In genomic region chr10:8163824-8164223, GRCh38 we compare ENCODE assay signal across 21 cellular contexts.
DNase-seq lines count a peak whose midpoint lies in the region; ATAC-seq and TF ChIP-seq lines count a peak whose summit lies in the region.
"Had no signal": no experiment of that assay in that cellular context is flagged by ENCODE, and none has a peak within 500 bp of the region (broad histone marks: within the 10 kb centered on the region; RNA-seq: fewer than 3 reads in every experiment).

No MANE protein-coding gene starts in this region.

- H3K4me1 Mint-ChIP-seq in CD8-positive, alpha-beta T cell (ENCODE audit: low read depth) = peaks cover 3% of the 10 kb centered on the region
- H3K4me1 Mint-ChIP-seq: B cell; CD4-positive, CD25-positive, alpha-beta regulatory T cell; CD8-positive, alpha-beta memory T cell; H9 had no signal

- peaks cover 14% of the 10 kb centered on the region for H3K9me3 Mint-ChIP-seq in CD8-positive, alpha-beta T cell

- POLR2A ChIA-PET in SK-N-SH (lab: Yijun Ruan, JAX) = no interaction called here
- POLR2A ChIA-PET in CD8-positive, alpha-beta T cell (lab: Charles Lee) = no interaction called here

- H3K79me2 ChIP-seq in SK-N-SH (ENCODE audit: insufficient read depth) = no peaks in the 10 kb centered on the region

- H3K4me2 ChIP-seq in SK-N-SH = no peak overlapping the region
- H3K4me2 ChIP-seq: BLaER1, GM23338 had no signal

- 82% methylated on average over 2 of the region's 2 CpGs for WGBS in SK-N-SH (ENCODE audit: low lambda C conversion rate)

- H3K9ac ChIP-seq in SK-N-SH = no peak overlapping the region
- H3K9ac ChIP-seq: BLaER1 had no signal

- H3K27ac ChIP-seq in SK-N-SH (ENCODE audit: low read depth in 2 of 2, low read length in 1 of 2) = no peak overlapping the region
- H3K27ac ChIP-seq in CD8-positive, alpha-beta T cell (ENCODE audit: low read depth, low read length) = no peak overlapping the region
- H3K27ac ChIP-seq: 22Rv1, BLaER1, C4-2B had no signal

- H3K4me3 ChIP-seq in SK-N-SH (ENCODE audit: low read depth in 2 of 2, low read length in 1 of 2) (no peak overlapping the region), retinal pigment epithelial cell (ENCODE audit: low read length) (no peak overlapping the region)
- no peak overlapping the region for H3K4me3 ChIP-seq in CD8-positive, alpha-beta T cell (ENCODE audit: low read depth, low read length)
- H3K4me3 ChIP-seq: BLaER1, GM12878, GM23338 had no signal

- DNase-seq in SK-N-SH (no peak), SHP77 treated with DMSO at 0.1 percent for 48 hours (lab: John Stamatoyannopoulos, UW) (peak; percentile 50), retinal pigment epithelial cell (ENCODE audit: low read depth) (peak; percentile 80), hippocampal formation (lab: John Stamatoyannopoulos, UW) (no peak)
- no peak for DNase-seq in activated effector memory CD4-positive, alpha-beta T cell treated with Interleukin-2 at 50 U/mL for 16 hours
- no peak for DNase-seq in CD8-positive, alpha-beta T cell
- DNase-seq: Calu3; CD4-positive, CD25-positive, alpha-beta regulatory T cell; CD8-positive, alpha-beta memory T cell; DMS79; EL; GDM1; H9 had no signal

- intact Hi-C loops in CD8-positive, alpha-beta T cell (cut with DNase I, micrococcal nuclease) = no loop called here

- no peak overlapping the region for H2AFZ ChIP-seq in SK-N-SH (ENCODE audit: low read depth)
- H2AFZ ChIP-seq: GM23338 had no signal

- peaks cover 4% of the 10 kb centered on the region for H3K36me3 Mint-ChIP-seq in CD8-positive, alpha-beta T cell

- H3K27ac Mint-ChIP-seq in CD8-positive, alpha-beta T cell = no peak overlapping the region
- H3K27ac Mint-ChIP-seq: B cell; CD4-positive, CD25-positive, alpha-beta regulatory T cell; CD8-positive, alpha-beta memory T cell; GM23338; H9 had no signal

- no peaks in the 10 kb centered on the region for H3K36me3 ChIP-seq in SK-N-SH (replicated peaks in 1 of 2; ENCODE audit: control insufficient read depth in 1 of 2, insufficient read depth in 2 of 2, low read length in 1 of 2)
- no peaks in the 10 kb centered on the region for H3K36me3 ChIP-seq in CD8-positive, alpha-beta T cell (ENCODE audit: insufficient read depth, low read length)
- H3K36me3 ChIP-seq: BLaER1 had no signal

- no peaks in the 10 kb centered on the region for H3K9me2 ChIP-seq in SK-N-SH

- CTCF ChIA-PET in SK-N-SH (lab: Yijun Ruan, JAX) = no interaction called here
- CTCF ChIA-PET in CD8-positive, alpha-beta T cell (lab: Charles Lee) = no interaction called here

- no peaks in the 10 kb centered on the region for H3K27me3 ChIP-seq in SK-N-SH (ENCODE audit: insufficient read depth)
- H3K27me3 ChIP-seq in CD8-positive, alpha-beta T cell (ENCODE audit: insufficient read depth, low read length) = no peaks in the 10 kb centered on the region
- H3K27me3 ChIP-seq: BLaER1 had no signal

- ATAC-seq in SK-N-SH treated with all-trans-retinoic acid at 6 μM for 48 hours = no peak
- no peak for ATAC-seq in CD8-positive, alpha-beta T cell
- ATAC-seq: GM12878, GM23338, HCT116 had no signal

- H4K20me1 ChIP-seq in SK-N-SH (ENCODE audit: insufficient read depth) = no peaks in the 10 kb centered on the region
- H4K20me1 ChIP-seq: BLaER1 had no signal

- TF ChIP-seq EP300 in SK-N-SH (IDR thresholded peaks at IDR 0.05; ENCODE audit: borderline replicate concordance in 1 of 2, low read depth in 1 of 2, low read length in 1 of 2) = no peak

- TF ChIP-seq CTCF in SK-N-SH (IDR thresholded peaks at IDR 0.05) (no peak), retinal pigment epithelial cell (conservative IDR thresholded peaks at IDR 0.05; ENCODE audit: low read depth, low read length) (no peak)
- TF ChIP-seq CTCF in CD8-positive, alpha-beta T cell (IDR thresholded peaks at IDR 0.05) = no peak

- TF ChIP-seq RAD21 in SK-N-SH (IDR thresholded peaks at IDR 0.05; ENCODE audit: low read length) = no peak

- peaks cover 0 to 3% of the 10 kb centered on the region in 2 experiments; a peak in 2 of 4 replicates for H3K4me1 ChIP-seq in SK-N-SH (ENCODE audit: control insufficient read depth in 1 of 2, insufficient read depth in 2 of 2, low read depth in 1 of 2, low read length in 1 of 2)
- H3K4me1 ChIP-seq in CD8-positive, alpha-beta T cell (ENCODE audit: insufficient read depth, low read length) = no peaks in the 10 kb centered on the region
- H3K4me1 ChIP-seq: BLaER1 had no signal

- H3K9me3 ChIP-seq in SK-N-SH = peaks cover 5% of the 10 kb centered on the region; the same call in 1 of the 2 replicates
- no peaks in the 10 kb centered on the region for H3K9me3 ChIP-seq in CD8-positive, alpha-beta T cell (ENCODE audit: low read length)

- H3K4me3 Mint-ChIP-seq in CD8-positive, alpha-beta T cell = no peak overlapping the region
- H3K4me3 Mint-ChIP-seq: B cell; CD4-positive, CD25-positive, alpha-beta regulatory T cell; CD8-positive, alpha-beta memory T cell; GM23338; H9 had no signal

- peaks cover 6% of the 10 kb centered on the region for H3K27me3 Mint-ChIP-seq in CD8-positive, alpha-beta T cell (ENCODE audit: low read depth)
- H3K27me3 Mint-ChIP-seq: B cell had no signal

- H3F3A ChIP-seq in SK-N-SH (replicated peaks; ENCODE audit: insufficient read depth) = no peaks in the 10 kb centered on the region

TF ChIP-seq in SK-N-SH, 30 proteins besides CTCF, POLR2A, EP300 and RAD21 (continues in another document):
- TF ChIP-seq CHD2 (IDR thresholded peaks at IDR 0.05; ENCODE audit: low read length, partially characterized antibody) (no peak), JUND (IDR thresholded peaks at IDR 0.05) (0 out of 2 replicates have a peak, but pooled peaks have one; percentile 12), USF2 (IDR thresholded peaks at IDR 0.05; ENCODE audit: borderline replicate concordance, low read depth, low read length) (no peak), RCOR1 (IDR thresholded peaks at IDR 0.05; ENCODE audit: low read length) (no peak), PBX3 (IDR thresholded peaks at IDR 0.05) (peak; percentile 58), USF1 (IDR thresholded peaks at IDR 0.05; ENCODE audit: borderline replicate concordance, low read depth) (no peak), YY1 (IDR thresholded peaks at IDR 0.05; ENCODE audit: low read depth) (no peak), RFX5 (IDR thresholded peaks at IDR 0.05; ENCODE audit: low read length) (no peak)

TF ChIP-seq in SK-N-SH treated with all-trans-retinoic acid at 6 μM for 48 hours, 23 proteins besides CTCF, POLR2A, EP300 and RAD21 (continues in another document):
- no peak for TF ChIP-seq ZC3H10 (CRISPR knock-in tag; IDR thresholded peaks at IDR 0.05)
- TF ChIP-seq OSR1 (CRISPR knock-in tag; IDR thresholded peaks at IDR 0.05) = no peak
- no peak for TF ChIP-seq POU6F1 (CRISPR knock-in tag; IDR thresholded peaks at IDR 0.05; ENCODE audit: borderline replicate concordance, low read depth)
- TF ChIP-seq ESRRG (CRISPR knock-in tag; IDR thresholded peaks at IDR 0.05) = no peak
- TF ChIP-seq TCF4 (CRISPR knock-in tag; IDR thresholded peaks at IDR 0.05; ENCODE audit: borderline replicate concordance) = no peak
- TF ChIP-seq TOX (CRISPR knock-in tag; IDR thresholded peaks at IDR 0.05; ENCODE audit: borderline replicate concordance) = no peak
- no peak for TF ChIP-seq BACH2 (CRISPR knock-in tag; IDR thresholded peaks at IDR 0.05; ENCODE audit: borderline replicate concordance)
- TF ChIP-seq CSRNP3 (CRISPR knock-in tag; IDR thresholded peaks at IDR 0.05) = no peak
- TF ChIP-seq ZNF565 (CRISPR knock-in tag; conservative IDR thresholded peaks at IDR 0.05; ENCODE audit: low read depth) = no peak
- TF ChIP-seq ZNF70 (CRISPR knock-in tag; IDR thresholded peaks at IDR 0.05) = no peak
- no peak for TF ChIP-seq ZFP30 (CRISPR knock-in tag; IDR thresholded peaks at IDR 0.05)
- TF ChIP-seq ZNF8 (CRISPR knock-in tag; IDR thresholded peaks at IDR 0.05) = no peak
- TF ChIP-seq PPARA (CRISPR knock-in tag; IDR thresholded peaks at IDR 0.05; ENCODE audit: borderline replicate concordance) = no peak
- TF ChIP-seq CREB5 (CRISPR knock-in tag; IDR thresholded peaks at IDR 0.05; ENCODE audit: low read depth) = no peak
- no peak for TF ChIP-seq RARB (CRISPR knock-in tag; IDR thresholded peaks at IDR 0.05)
- TF ChIP-seq ZFP3 (CRISPR knock-in tag; IDR thresholded peaks at IDR 0.05) = no peak
- no peak for TF ChIP-seq SNAI2 (CRISPR knock-in tag; IDR thresholded peaks at IDR 0.05)

Comparison
In these comparisons a context has a peak if more than half of its experiments do, and no peak if none do; other contexts are left out.
1. DNase-seq: peak in SHP77 treated with DMSO at 0.1 percent for 48 hours (single experiment) and retinal pigment epithelial cell (single experiment); none in SK-N-SH (single experiment), activated effector memory CD4-positive, alpha-beta T cell treated with Interleukin-2 at 50 U/mL for 16 hours (single experiment), CD8-positive, alpha-beta T cell (0 of 7) and hippocampal formation (0 of 2).